Comparison of ENCODE assay signal across 8 cellular contexts in genomic region chr7:139341058-139341775, GRCh38. TPM values are rescaled to one million over a fixed set of nuclear protein-coding genes. Genes with fewer than 3 reads are reported as not detected.
DNase-seq lines count a peak whose midpoint lies in the region; ATAC-seq, FAIRE-seq and TF ChIP-seq lines count a peak whose summit lies in the region.

Gene FMC1 (plus strand): TSS chr7:139341337. CDS start chr7:139341385, 48 bp downstream.

- H3K27me3 Mint-ChIP-seq in T-helper 2 cell treated with Interferon-gamma antibody and Interleukin-4, amounts not matched to agents 5 μg/mL and 100 μg/mL, for 36 hours (ENCODE audit: low read depth) = peaks cover 9% of the 10 kb centered on the region
- no peaks in the 10 kb centered on the region for H3K27me3 Mint-ChIP-seq in astrocyte (ENCODE audit: low read depth, unreplicated experiment)

- H2AFZ ChIP-seq in astrocyte (ENCODE audit: low read depth, low read length) = peak within 1 kb of the TSS; percentile 94
- peak within 1 kb of the TSS; percentile 80 for H2AFZ ChIP-seq in hepatocyte

- H3K27ac ChIP-seq in astrocyte (ENCODE audit: low read depth, low read length) (peak within 1 kb of the TSS; percentile 98), hepatocyte (peak within 1 kb of the TSS; percentile 100)

- peak within 1 kb of the TSS; percentile 97 for H3K9ac ChIP-seq in astrocyte (ENCODE audit: low read length)

- H3K27me3 ChIP-seq in astrocyte (ENCODE audit: insufficient read depth, low read length) (no peaks in the 10 kb centered on the region), hepatocyte (no peaks in the 10 kb centered on the region)

- peak within 1 kb of the TSS; percentile 97 for H3K27ac Mint-ChIP-seq in T-helper 2 cell treated with Interferon-gamma antibody and Interleukin-4, amounts not matched to agents 5 μg/mL and 100 μg/mL, for 36 hours
- peak within 1 kb of the TSS; percentile 99 for H3K27ac Mint-ChIP-seq in astrocyte (ENCODE audit: unreplicated experiment)

- peak within 1 kb of the TSS; percentile 85 for H3K4me3 ChIP-seq in astrocyte (ENCODE audit: insufficient read depth, low read depth, low read length)
- peak within 1 kb of the TSS; percentile 49 for H3K4me3 ChIP-seq in hepatocyte

- H3K9me3 Mint-ChIP-seq in T-helper 2 cell treated with Interferon-gamma antibody and Interleukin-4, amounts not matched to agents 5 μg/mL and 100 μg/mL, for 36 hours = peaks cover 6% of the 10 kb centered on the region
- H3K9me3 Mint-ChIP-seq in astrocyte (ENCODE audit: unreplicated experiment) = peaks cover 4% of the 10 kb centered on the region

- H3K4me1 Mint-ChIP-seq in T-helper 2 cell treated with Interferon-gamma antibody and Interleukin-4, amounts not matched to agents 5 μg/mL and 100 μg/mL, for 36 hours (ENCODE audit: low read depth) = peaks cover 16% of the 10 kb centered on the region
- H3K4me1 Mint-ChIP-seq in astrocyte (ENCODE audit: low read depth, unreplicated experiment) = peaks cover 7% of the 10 kb centered on the region

- H3K4me3 Mint-ChIP-seq in T-helper 2 cell treated with Interferon-gamma antibody and Interleukin-4, amounts not matched to agents 5 μg/mL and 100 μg/mL, for 36 hours = peak within 1 kb of the TSS; percentile 95
- peak within 1 kb of the TSS; percentile 96 for H3K4me3 Mint-ChIP-seq in astrocyte (ENCODE audit: unreplicated experiment)

- WGBS in hepatocyte (ENCODE audit: low lambda C conversion rate, missing lambda C conversion rate) = under 1% methylated on average over 52 of the region's 54 CpGs

- no peaks in the 10 kb centered on the region for H3K9me2 ChIP-seq in hepatocyte (replicated peaks; ENCODE audit: insufficient read depth)

- H3K36me3 ChIP-seq in astrocyte (ENCODE audit: insufficient read depth, low read length) = no peaks in the 10 kb centered on the region
- peaks cover under 1% of the 10 kb centered on the region for H3K36me3 ChIP-seq in hepatocyte (replicated peaks; ENCODE audit: insufficient read depth, low read depth)

- TF ChIP-seq CTCF in astrocyte (IDR thresholded peaks at IDR 0.05; ENCODE audit: insufficient read depth, low read depth, low read length) (peak; percentile 12), hepatocyte (IDR thresholded peaks at IDR 0.05; ENCODE audit: poor library complexity) (peak; percentile 41)

- peak within 1 kb of the TSS; percentile 95 for H3K4me2 ChIP-seq in astrocyte (ENCODE audit: low read length)
- H3K4me2 ChIP-seq in hepatocyte = peak within 1 kb of the TSS; percentile 77

- H3K9me3 ChIP-seq in astrocyte (ENCODE audit: insufficient read depth, low read depth, low read length) (no peaks in the 10 kb centered on the region), hepatocyte (ENCODE audit: low read depth) (no peaks in the 10 kb centered on the region)

- no peaks in the 10 kb centered on the region for H4K20me1 ChIP-seq in astrocyte (ENCODE audit: insufficient read depth, low read length)
- H4K20me1 ChIP-seq in hepatocyte (ENCODE audit: insufficient read depth, poor library complexity, severe bottlenecking) = no peaks in the 10 kb centered on the region

- FAIRE-seq in astrocyte (lab: Jason Lieb, UNC) = no peak

- H3K4me1 ChIP-seq in astrocyte (ENCODE audit: insufficient read depth, low read length) = peaks cover 9% of the 10 kb centered on the region
- H3K4me1 ChIP-seq in hepatocyte (ENCODE audit: insufficient read depth) = no peaks in the 10 kb centered on the region

- H3K79me2 ChIP-seq in astrocyte (ENCODE audit: insufficient read depth, low read length) = peaks cover 26% of the 10 kb centered on the region
- H3K79me2 ChIP-seq in hepatocyte = peaks cover 31% of the 10 kb centered on the region

- DNase-seq in NCI-H1694 treated with DMSO at 0.1 percent for 48 hours (lab: John Stamatoyannopoulos, UW) (peak; percentile 83), astrocyte (ENCODE audit: low read depth) (peak; percentile 90), hepatocyte (ENCODE audit: low spot score) (peak; percentile 95), retina (peak; percentile 98), epidermal melanocyte (ENCODE audit: insufficient read length, low spot score) (no peak)
- DNase-seq in T-helper 2 cell treated with Interferon-gamma antibody and Interleukin-4, amounts not matched to agents 5 μg/mL and 100 μg/mL, for 36 hours (ENCODE audit: low spot score) = peak; percentile 82

- peaks cover 12% of the 10 kb centered on the region for H3K36me3 Mint-ChIP-seq in T-helper 2 cell treated with Interferon-gamma antibody and Interleukin-4, amounts not matched to agents 5 μg/mL and 100 μg/mL, for 36 hours (ENCODE audit: low read depth)
- no peaks in the 10 kb centered on the region for H3K36me3 Mint-ChIP-seq in astrocyte (ENCODE audit: low read depth, unreplicated experiment)

- peak; percentile 60 for ATAC-seq in GM18502 (IDR thresholded peaks at IDR 0.05; ENCODE audit: poor library complexity, unreplicated experiment)
- peak; percentile 40 for ATAC-seq in HG02938 (IDR thresholded peaks at IDR 0.05; ENCODE audit: unreplicated experiment)

RNA-seq across cellular contexts. Expression of gene FMC1, which starts in this region (rescaled TPM):
- total RNA-seq in astrocyte (3.0 and 8.4 TPM in 2 replicates), hepatocyte (5.0 and 12.9 TPM in 2 replicates)
- 43.4 and 46.7 TPM in 2 replicates for polyA plus RNA-seq in hepatocyte
